Comparison of ENCODE assay signal across 8 cellular contexts in genomic region chr1:28642847-28643635, GRCh38. TPM values are rescaled to one million over a fixed set of nuclear protein-coding genes. Genes with fewer than 3 reads are reported as not detected.
DNase-seq lines count a peak whose midpoint lies in the region; ATAC-seq and TF ChIP-seq lines count a peak whose summit lies in the region.

TAF12 (minus strand) TSS chr1:28643067; CDS start chr1:28622081, 20,986 bp downstream.

- DNase-seq in Calu3 (peak; percentile 90), NT2/D1 (ENCODE audit: low read depth, low spot score) (peak; percentile 98), midbrain (lab: John Stamatoyannopoulos, UW) (peak; percentile 93)
- peak; percentile 77 for DNase-seq in activated CD8-positive, alpha-beta memory T cell treated with anti-CD3 and anti-CD28 coated beads, Interleukin-2, amount 50 U/mL, for 1 hour (ENCODE audit: extremely low read depth)
- DNase-seq in stimulated activated CD8-positive, alpha-beta memory T cell treated with anti-CD3 and anti-CD28 coated beads, Interleukin-2, amount 100 ng/mL, for 1 hour (ENCODE audit: low read depth in 2 of 2): peak; percentile 86 to 88

- TSS peak; percentile 96 for BruUV-seq in Calu3 (replicated peaks; lab: Mats Ljungman, UMichigan)

- H3K27me3 ChIP-seq in HUES48 (ENCODE audit: control insufficient read depth, insufficient read depth, low read length): no peaks in the 10 kb centered on the region
- H3K27me3 ChIP-seq in NT2/D1 (ENCODE audit: insufficient read depth, insufficient read length): no peaks in the 10 kb centered on the region

- H3K27ac Mint-ChIP-seq in Calu3 (ENCODE audit: unreplicated experiment): peak within 1 kb of the TSS; percentile 87

- no peaks in the 10 kb centered on the region for H3K27me3 Mint-ChIP-seq in Calu3 (ENCODE audit: unreplicated experiment)

- 0 out of 2 replicates have a peak, but pooled peaks cover 4% of the 10 kb centered on the region for H3K36me3 ChIP-seq in HUES48 (ENCODE audit: control insufficient read depth, insufficient read depth, low read length)
- H3K36me3 ChIP-seq in NT2/D1 (ENCODE audit: insufficient read depth, insufficient read length, low read length): peaks cover 16% of the 10 kb centered on the region

- peak within 1 kb of the TSS; percentile 96 for H3K27ac ChIP-seq in HUES48 (ENCODE audit: low read depth, low read length)

- peak within 1 kb of the TSS; percentile 96 for H3K4me3 Mint-ChIP-seq in Calu3 (ENCODE audit: low read depth, unreplicated experiment)

- ATAC-seq in GM21381 (IDR thresholded peaks at IDR 0.05; ENCODE audit: unreplicated experiment): peak; percentile 77

- H3K9ac ChIP-seq in HUES48 (ENCODE audit: low read depth, low read length) (peak within 1 kb of the TSS; percentile 84), NT2/D1 (ENCODE audit: insufficient read length, low read depth) (peak within 1 kb of the TSS; percentile 99)

- no peaks in the 10 kb centered on the region for H3K9me3 ChIP-seq in HUES48 (ENCODE audit: control insufficient read depth, insufficient read depth, low read length)
- no peaks in the 10 kb centered on the region for H3K9me3 ChIP-seq in NT2/D1 (ENCODE audit: insufficient read depth, low read length)

- in situ Hi-C loops in endometrial microvascular endothelial cells (cut with HindIII; ENCODE audit: inconsistent ontology term, low pct_unique_long_range_greater_than_20kb, low sequenced_read_pairs): no loop called here

- peak within 1 kb of the TSS; percentile 91 for H3K4me3 ChIP-seq in HUES48 (ENCODE audit: low read depth, low read length)
- H3K4me3 ChIP-seq in NT2/D1 (ENCODE audit: insufficient read length, low read depth): peak within 1 kb of the TSS; percentile 89

- H3K4me1 ChIP-seq in HUES48 (ENCODE audit: control insufficient read depth, insufficient read depth, low read length): 0 out of 2 replicates have a peak, but pooled peaks cover 8% of the 10 kb centered on the region
- H3K4me1 ChIP-seq in NT2/D1 (ENCODE audit: insufficient read depth, insufficient read length): peaks cover 3% of the 10 kb centered on the region

- TF ChIP-seq CTCF in Calu3 (IDR thresholded peaks at IDR 0.05; ENCODE audit: unreplicated experiment): peak; percentile 31

- H3K36me3 Mint-ChIP-seq in Calu3 (ENCODE audit: insufficient read depth, unreplicated experiment): peaks cover 32% of the 10 kb centered on the region

- H3K4me1 Mint-ChIP-seq in Calu3 (ENCODE audit: low read depth, unreplicated experiment): peaks cover 29% of the 10 kb centered on the region

- intact Hi-C loops in Calu3 (cut with micrococcal nuclease; ENCODE audit: unreplicated experiment): loop anchor here (2.0 kb wide), 1 partner anchor 234 kb away; no protein-coding TSS in a partner anchor

- CTCF ChIA-PET in Calu3 (lab: Charles Lee): interaction anchor here (0.5 to 1.0 kb wide), 22 partner anchors 9 to 1796 kb away, joined by 3 to 12 read pairs (median 4); partner anchors contain the start of genes GMEB1 and YTHDF2

- no peaks in the 10 kb centered on the region for H3K9me3 Mint-ChIP-seq in Calu3 (ENCODE audit: low read depth, unreplicated experiment)

RNA-seq across cellular contexts. Expression of gene TAF12, which starts in this region (rescaled TPM):
- total RNA-seq in Calu3 (2022) (21.6 and 22.4 TPM in 2 replicates), endometrial microvascular endothelial cells (ENCODE audit: inconsistent ontology term) (27.8 TPM)

Comparison
In these comparisons a context has a peak if more than half of its experiments do, and no peak if none do; other contexts are left out.
1. Peak in every context shown above with its lines: DNase-seq, ATAC-seq, H3K4me3 ChIP-seq and H3K27ac ChIP-seq.